In genomic region chrX:129843209-129843458, GRCh38 we compare ENCODE assay signal across 8 cellular contexts. TPM values are rescaled to one million over a fixed set of nuclear protein-coding genes. Genes with fewer than 3 reads are reported as not detected.
DNase-seq lines count a peak whose midpoint lies in the region; ATAC-seq and TF ChIP-seq lines count a peak whose summit lies in the region.

No MANE protein-coding gene starts in this region.

- no peak for ATAC-seq in naive B cell (ENCODE audit: low read depth in 2 of 2)

- H3K4me1 ChIP-seq in colonic mucosa = no peaks in the 10 kb centered on the region

- peak overlapping the region; percentile 74 for H3K4me3 ChIP-seq in AG10803 (ENCODE audit: low read length)
- H3K4me3 ChIP-seq in colonic mucosa = peak overlapping the region; percentile 74

- H3K36me3 ChIP-seq in KOPT-K1 (ENCODE audit: insufficient read depth, low read length) (peaks cover 19% of the 10 kb centered on the region; the same call in 1 of the 2 replicates), colonic mucosa (no peaks in the 10 kb centered on the region)

- peaks cover 11 to 17% (median 12%) of the 10 kb centered on the region in 3 donors for H3K4me1 Mint-ChIP-seq in naive B cell

- H3K36me3 Mint-ChIP-seq in naive B cell = no peaks in the 10 kb centered on the region

- peak overlapping the region; percentile 66 to 70 for H3K9ac ChIP-seq in colonic mucosa (ENCODE audit: low read depth in 2 of 2, low read length in 2 of 2)

- H3K27ac ChIP-seq in KOPT-K1 (ENCODE audit: low read depth, low read length, poor library complexity, severe bottlenecking) = peak overlapping the region; percentile 41
- H3K27ac ChIP-seq in colonic mucosa = peak overlapping the region; percentile 69

- H3K9me3 ChIP-seq in KOPT-K1 (ENCODE audit: insufficient read depth, low read length, poor library complexity, severe bottlenecking) = no peaks in the 10 kb centered on the region
- H3K9me3 ChIP-seq in colonic mucosa = no peaks in the 10 kb centered on the region

- DNase-seq in AG10803 (ENCODE audit: low read depth) (no peak), colonic mucosa (no peak), naive B cell (no peak), Ammon's horn (ENCODE audit: low spot score) (no peak), SKM-1 treated with dmso at 0.1 percent for 144 hours (lab: John Stamatoyannopoulos, UW; ENCODE audit: unreplicated experiment) (no peak)
- no peak for DNase-seq in stimulated activated CD4-positive, alpha-beta T cell treated with anti-CD3 and anti-CD28 coated beads, Interleukin-2, amount 100 ng/mL, for 48 hours
- no peak for DNase-seq in stimulated activated CD8-positive, alpha-beta memory T cell treated with anti-CD3 and anti-CD28 coated beads, Interleukin-4, amount 100 ng/mL, for 48 hours

- peak overlapping the region; percentile 79 to 96 (median 92) for H3K4me3 Mint-ChIP-seq in naive B cell

- peaks cover 0 to 6% (median 4%) of the 10 kb centered on the region in 3 donors for H3K27me3 Mint-ChIP-seq in naive B cell

- peak overlapping the region in 4 of 6 donors; percentile 49 to 92 (median 78) for H3K27ac Mint-ChIP-seq in naive B cell

- TF ChIP-seq CTCF in AG10803 (conservative IDR thresholded peaks at IDR 0.05; ENCODE audit: low read length) (no peak), colonic mucosa (IDR thresholded peaks at IDR 0.05) (no peak)

- peaks cover 0 to 2% (median 0%) of the 10 kb centered on the region in 7 donors for H3K9me3 Mint-ChIP-seq in naive B cell

- no peaks in the 10 kb centered on the region for H3K27me3 ChIP-seq in colonic mucosa

- intact Hi-C loops in colonic mucosa (cut with DNase I) = loop anchor here (10.0 kb wide), 1 partner anchor 222 kb away; no protein-coding TSS in a partner anchor

RNA-seq across cellular contexts. Expression of gene ZDHHC9, which starts 0.6 kb away (rescaled TPM):
- total RNA-seq in colonic mucosa = 10 to 100 TPM; 39.5 to 41.5 TPM
- polyA plus RNA-seq in naive B cell (ENCODE audit: low read depth in 6 of 6) = 1 to 10 TPM in 5 of 6 donors, not detected in 1; 2.9 to 5.2 (median 3.8) TPM
